ENCODE assay signal across 8 cellular contexts in genomic region chr6:45419574-45420082, GRCh38. TPM values are rescaled to one million over a fixed set of nuclear protein-coding genes. Genes with fewer than 3 reads are reported as not detected.
A peak's percentile ranks its signal among the peaks of the same experiment; 100 is the strongest.
DNase-seq lines count a peak whose midpoint lies in the region; ATAC-seq and TF ChIP-seq lines count a peak whose summit lies in the region.

No MANE protein-coding gene starts in this region.

- ATAC-seq in omental fat pad (ENCODE audit: low FRiP score) (no peak), GM19455 (IDR thresholded peaks at IDR 0.05; ENCODE audit: unreplicated experiment) (no peak)

- H3K27ac ChIP-seq in mesenchymal stem cell (ENCODE audit: low read length, poor library complexity, severe bottlenecking) = peak overlapping the region; percentile 88

- H3K27me3 ChIP-seq in mesenchymal stem cell (ENCODE audit: control insufficient read depth in 1 of 2, insufficient read depth in 1 of 2, low read length in 2 of 2) = peaks cover 0 to 6% of the 10 kb centered on the region in 2 experiments

- peak overlapping the region; percentile 69 for H2AK5ac ChIP-seq in mesenchymal stem cell (ENCODE audit: low read length, severe bottlenecking)

- peaks cover 5% of the 10 kb centered on the region for H3K79me1 ChIP-seq in mesenchymal stem cell (replicated peaks; ENCODE audit: low read length, poor library complexity, severe bottlenecking)

- peak overlapping the region; percentile 68 to 93 for H3K4me3 ChIP-seq in mesenchymal stem cell (ENCODE audit: insufficient read depth in 1 of 2, low read depth in 1 of 2, low read length in 2 of 2)

- H2BK12ac ChIP-seq in mesenchymal stem cell (ENCODE audit: low read length in 2 of 2) = peak overlapping the region in 1 of 2 experiments; percentile 54

- H3K9me3 ChIP-seq in mesenchymal stem cell (ENCODE audit: control insufficient read depth, low read length) = no peaks in the 10 kb centered on the region

- peak overlapping the region in 1 of 2 experiments; percentile 67 for H3K4ac ChIP-seq in mesenchymal stem cell (ENCODE audit: low read depth in 1 of 2, low read length in 2 of 2)

- peak overlapping the region; percentile 30 for H2BK120ac ChIP-seq in mesenchymal stem cell (ENCODE audit: low read depth, low read length)

- peak overlapping the region; percentile 10 for H2BK5ac ChIP-seq in mesenchymal stem cell (ENCODE audit: low read depth, low read length, poor library complexity, severe bottlenecking)

- WGBS in mesenchymal stem cell = 2% methylated on average over 31 of the region's 38 CpGs

- peak overlapping the region; percentile 72 to 81 for H3K18ac ChIP-seq in mesenchymal stem cell (ENCODE audit: low read depth in 1 of 2, low read length in 2 of 2)

- peak overlapping the region; percentile 44 for H2AFZ ChIP-seq in mesenchymal stem cell (ENCODE audit: low read depth, low read length)

- DNase-seq in DMS53 treated with DMSO at 0.1 percent for 48 hours (lab: John Stamatoyannopoulos, UW; ENCODE audit: unreplicated experiment) (peak; percentile 68), NAMALWA (ENCODE audit: low spot score) (peak; percentile 41), ecto neural progenitor cell (ENCODE audit: low spot score) (peak; percentile 79), mesenchymal stem cell (peak; percentile 69), omental fat pad (ENCODE audit: low spot score) (no peak)
- DNase-seq in activated CD4-positive, alpha-beta T cell treated with anti-CD3 and anti-CD28 coated beads for 4 hours = peak; percentile 53 to 54
- DNase-seq in stimulated activated CD8-positive, alpha-beta memory T cell treated with anti-CD3 and anti-CD28 coated beads, Interleukin-4, amount 100 ng/mL, for 48 hours = peak; percentile 82

- no peaks in the 10 kb centered on the region for H3K36me3 ChIP-seq in mesenchymal stem cell (ENCODE audit: control insufficient read depth in 1 of 2, insufficient read depth in 2 of 2, low read depth in 1 of 2, low read length in 2 of 2)

- peak overlapping the region; percentile 86 for H3K9ac ChIP-seq in mesenchymal stem cell (ENCODE audit: low read length)

- peak overlapping the region in 1 of 2 experiments; percentile 89 for H3K23ac ChIP-seq in mesenchymal stem cell (ENCODE audit: low read length in 2 of 2)

- peak overlapping the region in 1 of 2 experiments; percentile 87 for H3K14ac ChIP-seq in mesenchymal stem cell (ENCODE audit: low read length in 2 of 2)

- H4K8ac ChIP-seq in mesenchymal stem cell (ENCODE audit: low read length) = peak overlapping the region; percentile 29

- peak overlapping the region; percentile 100 for H3K4me2 ChIP-seq in mesenchymal stem cell (ENCODE audit: low read length, poor library complexity, severe bottlenecking)

- H4K91ac ChIP-seq in mesenchymal stem cell (ENCODE audit: low read length) = no peak overlapping the region

- peaks cover 9% of the 10 kb centered on the region for H3K4me1 ChIP-seq in mesenchymal stem cell (ENCODE audit: control insufficient read depth, insufficient read depth, low read depth, low read length)

- no peak for TF ChIP-seq CTCF in omental fat pad (IDR thresholded peaks at IDR 0.05)

- no peak overlapping the region for H2BK15ac ChIP-seq in mesenchymal stem cell (ENCODE audit: low read depth, poor library complexity, severe bottlenecking)

RNA-seq across cellular contexts. Expression of gene SUPT3H, which starts 41.9 kb away (rescaled TPM):
- 12.2 TPM for polyA plus RNA-seq in mesenchymal stem cell (2013, experiment 1 of 2)
- 11.4 TPM for polyA plus RNA-seq in mesenchymal stem cell (2013, experiment 2 of 2)
- total RNA-seq in omental fat pad = 1 to 10 TPM; 2.2 to 8.4 (median 5.2) TPM
